ENCODE assay signal across 15 cellular contexts in the genomic region with DNA sequence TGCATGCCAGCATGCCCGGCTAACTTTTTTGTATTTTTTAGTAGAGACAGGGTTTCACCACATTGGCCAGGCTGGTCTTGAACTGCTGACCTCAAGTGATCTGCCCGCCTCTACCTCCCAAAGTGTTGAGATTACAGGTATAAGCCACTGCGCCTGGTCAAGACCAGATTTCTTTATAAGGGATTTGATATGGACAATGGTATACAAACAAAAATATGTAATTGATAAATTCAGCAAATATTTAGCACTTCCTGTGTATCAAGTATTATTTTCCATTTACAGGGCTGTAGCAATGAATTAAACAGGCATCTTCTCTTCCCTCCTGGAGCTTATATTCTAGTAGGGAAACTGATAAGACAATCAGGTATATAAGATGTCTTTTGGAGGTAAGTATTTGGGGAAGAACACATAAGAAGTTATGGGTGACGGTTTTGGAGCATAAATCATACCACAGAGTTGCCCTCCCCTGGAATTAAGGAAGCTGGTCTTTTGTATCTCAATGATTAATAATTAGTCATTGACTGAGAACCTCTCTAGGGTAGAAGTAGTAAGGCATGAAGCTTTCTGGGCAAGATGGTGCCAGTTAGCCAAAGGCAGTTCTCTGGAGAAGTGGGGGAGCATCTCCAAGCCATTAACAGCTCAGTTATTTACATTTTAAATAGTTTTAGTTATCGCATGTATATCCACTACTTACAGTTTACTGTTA. TPM values are rescaled to one million over a fixed set of nuclear protein-coding genes. Genes with fewer than 3 reads are reported as not detected.
A peak's percentile ranks its signal among the peaks of the same experiment; 100 is the strongest.
DNase-seq lines count a peak whose midpoint lies in the region; ATAC-seq, FAIRE-seq and TF ChIP-seq lines count a peak whose summit lies in the region.
"Had no signal": no experiment of that assay in that cellular context is flagged by ENCODE, and none has a peak within 500 bp of the region (broad histone marks: within the 10 kb centered on the region; RNA-seq: fewer than 3 reads in every experiment).

No MANE protein-coding gene starts in this region.

- 32% methylated on average over 5 of the region's 5 CpGs for WGBS in GM12878 (ENCODE audit: insufficient coverage, insufficient replicate concordance, low lambda C conversion rate, missing lambda C conversion rate)

- TF ChIP-seq CTCF in GM12878 (IDR thresholded peaks at IDR 0.05 in 2 of 3, conservative IDR thresholded peaks at IDR 0.05 in 1 of 3; ENCODE audit: control insufficient read depth in 2 of 3, extremely low read depth in 1 of 3, insufficient read depth in 1 of 3, low read depth in 3 of 3, low read length in 3 of 3) = no peak

- RAD21 ChIA-PET in GM12878 (lab: Charles Lee; ENCODE audit: unreplicated experiment) = no interaction called here

- no peak for TF ChIP-seq RAD21 in GM12878 (IDR thresholded peaks at IDR 0.05; ENCODE audit: insufficient read depth, low read depth, low read length)

- CTCF ChIA-PET in GM12878 (lab: Yijun Ruan, JAX) = no interaction called here

- H2AFZ ChIP-seq in GM12878 (ENCODE audit: control insufficient read depth, low read depth, low read length) = no peak overlapping the region

- BruUV-seq in GM12878 (replicated peaks; lab: Mats Ljungman, UMichigan) = no TSS peak

- in situ Hi-C loops in GM12878 (cut with MboI) = no loop called here

- TF ChIP-seq POLR2A in GM12878 (IDR thresholded peaks at IDR 0.05; ENCODE audit: low read depth, low read length) = no peak

- no peak for ATAC-seq in GM12878
- no peak for ATAC-seq in HG02973 (IDR thresholded peaks at IDR 0.05; ENCODE audit: unreplicated experiment)

- POLR2A ChIA-PET in GM12878 (lab: Charles Lee) = no interaction called here

- H3K79me2 ChIP-seq in GM12878 (ENCODE audit: control insufficient read depth, insufficient read depth, low read length) = no peaks in the 10 kb centered on the region

- no peaks in the 10 kb centered on the region for H3K9me3 ChIP-seq in GM12878 (replicated peaks; ENCODE audit: control insufficient read depth, insufficient read depth, low read length)

- H3K27me3 ChIP-seq in GM12878 (replicated peaks in 1 of 2; ENCODE audit: control insufficient read depth in 2 of 2, insufficient read depth in 2 of 2, low read length in 1 of 2) = no peaks in the 10 kb centered on the region
- H3K27me3 ChIP-seq: BLaER1 treated with 17β-estradiol and CSF1 and Interleukin-3, amounts not matched to agents 10 nM and 100 nM had no signal

- no peak overlapping the region for H3K9ac ChIP-seq in GM12878 (ENCODE audit: control insufficient read depth, insufficient read depth, low read length)
- H3K9ac ChIP-seq: BLaER1 treated with 17β-estradiol and CSF1 and Interleukin-3, amounts not matched to agents 10 nM and 100 nM had no signal

- no peak overlapping the region for H3K4me3 ChIP-seq in GM12878
- H3K4me3 ChIP-seq: BLaER1 treated with 17β-estradiol and CSF1 and Interleukin-3, amounts not matched to agents 10 nM and 100 nM had no signal

- H3K4me2 ChIP-seq in GM12878 (ENCODE audit: control insufficient read depth, insufficient read depth) = no peak overlapping the region

- H3K36me3 ChIP-seq in GM12878 (ENCODE audit: control insufficient read depth in 2 of 2, insufficient read depth in 2 of 2, low read length in 1 of 2) = no peaks in the 10 kb centered on the region
- H3K36me3 ChIP-seq: BLaER1 treated with 17β-estradiol and CSF1 and Interleukin-3, amounts not matched to agents 10 nM and 100 nM had no signal

- SMC1A ChIA-PET in GM12878 (lab: Charles Lee; ENCODE audit: uncharacterized antibody, unreplicated experiment) = no interaction called here

- H3K27ac ChIP-seq in GM12878 (ENCODE audit: control insufficient read depth, insufficient read depth) = no peak overlapping the region
- H3K27ac ChIP-seq: BLaER1 treated with 17β-estradiol and CSF1 and Interleukin-3, amounts not matched to agents 10 nM and 100 nM had no signal

- H3K4me1 ChIP-seq in GM12878 (ENCODE audit: control insufficient read depth, insufficient read depth, low read length) = no peaks in the 10 kb centered on the region

- intact Hi-C loops in GM12878 (cut with micrococcal nuclease; ENCODE audit: unreplicated experiment) = no loop called here

- no peak for FAIRE-seq in GM12878 (lab: Jason Lieb, UNC)
- FAIRE-seq: H1 had no signal

- TF ChIP-seq EP300 in GM12878 (IDR thresholded peaks at IDR 0.05; ENCODE audit: borderline replicate concordance in 1 of 2, control insufficient read depth in 1 of 2, low read depth in 2 of 2, low read length in 2 of 2) = no peak

- H4K20me1 ChIP-seq in GM12878 (ENCODE audit: control insufficient read depth, insufficient read depth) = no peaks in the 10 kb centered on the region

- peak; percentile 36 for DNase-seq in NOMO-1 treated with DMSO at 0.1 percent for 48 hours (lab: John Stamatoyannopoulos, UW; ENCODE audit: unreplicated experiment)
- DNase-seq in NOMO-1 treated with dmso at 0.1 percent for 144 hours (lab: John Stamatoyannopoulos, UW; ENCODE audit: unreplicated experiment) = no peak
- peak; percentile 21 for DNase-seq in LHCN-M2 (ENCODE audit: low read depth)
- DNase-seq in GM12878 (ENCODE audit: low read depth, low spot score) = no peak
- peak; percentile 38 for DNase-seq in renal cortical epithelial cell (ENCODE audit: low read depth)
- no peak for DNase-seq in NK-92 treated with Interleukin-12 subunit alpha and Interleukin-12 subunit beta, amount 100 ng/mL, for 24 hours (lab: John Stamatoyannopoulos, UW)
- DNase-seq in activated effector memory CD4-positive, alpha-beta T cell treated with Interleukin-2 at 50 U/mL for 16 hours = no peak
- DNase-seq: 8988T, NCI-H1092 treated with DMSO at 0.1 percent for 48 hours, NCI-H1694, NCI-H2107, NCI-H774 had no signal

TF ChIP-seq in GM12878, 131 proteins besides CTCF, POLR2A, EP300 and RAD21:
- no peak for TF ChIP-seq MEF2B (IDR thresholded peaks at IDR 0.05; ENCODE audit: partially characterized antibody, poor library complexity, severe bottlenecking)
- TF ChIP-seq CREB1 (IDR thresholded peaks at IDR 0.05; ENCODE audit: low read depth) = no peak
- TF ChIP-seq ETV6 (conservative IDR thresholded peaks at IDR 0.05 in 1 of 2, IDR thresholded peaks at IDR 0.05 in 1 of 2; ENCODE audit: borderline replicate concordance in 1 of 2, low read depth in 1 of 2) = 0 out of 4 replicates have a peak, but pooled peaks of 1 of the 2 experiments have one; percentile 84
- TF ChIP-seq GABPA (IDR thresholded peaks at IDR 0.05; ENCODE audit: low read depth) = no peak
- TF ChIP-seq CHD2 (IDR thresholded peaks at IDR 0.05; ENCODE audit: borderline replicate concordance, low read depth, low read length) = no peak
- no peak for TF ChIP-seq MXI1 (IDR thresholded peaks at IDR 0.05; ENCODE audit: low read depth, low read length)
- no peak for TF ChIP-seq GATAD2B (conservative IDR thresholded peaks at IDR 0.05; ENCODE audit: low read depth)
- TF ChIP-seq, protein P1, sequence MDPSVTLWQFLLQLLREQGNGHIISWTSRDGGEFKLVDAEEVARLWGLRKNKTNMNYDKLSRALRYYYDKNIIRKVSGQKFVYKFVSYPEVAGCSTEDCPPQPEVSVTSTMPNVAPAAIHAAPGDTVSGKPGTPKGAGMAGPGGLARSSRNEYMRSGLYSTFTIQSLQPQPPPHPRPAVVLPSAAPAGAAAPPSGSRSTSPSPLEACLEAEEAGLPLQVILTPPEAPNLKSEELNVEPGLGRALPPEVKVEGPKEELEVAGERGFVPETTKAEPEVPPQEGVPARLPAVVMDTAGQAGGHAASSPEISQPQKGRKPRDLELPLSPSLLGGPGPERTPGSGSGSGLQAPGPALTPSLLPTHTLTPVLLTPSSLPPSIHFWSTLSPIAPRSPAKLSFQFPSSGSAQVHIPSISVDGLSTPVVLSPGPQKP (IDR thresholded peaks at IDR 0.05; ENCODE audit: low read depth, low read length) = no peak
- TF ChIP-seq JUND (IDR thresholded peaks at IDR 0.05; ENCODE audit: low read depth, low read length) = no peak
- TF ChIP-seq NFXL1 (IDR thresholded peaks at IDR 0.05; ENCODE audit: borderline replicate concordance) = peak; percentile 50
- no peak for TF ChIP-seq RCOR1 (conservative IDR thresholded peaks at IDR 0.05; ENCODE audit: low read depth, low read length)
- no peak for TF ChIP-seq ESRRA (IDR thresholded peaks at IDR 0.05; ENCODE audit: low read length)
- no peak for TF ChIP-seq IKZF1 (conservative IDR thresholded peaks at IDR 0.05)
- no peak for TF ChIP-seq CEBPB (IDR thresholded peaks at IDR 0.05; ENCODE audit: borderline replicate concordance in 1 of 2, low read depth in 2 of 2, low read length in 2 of 2)
- TF ChIP-seq, protein P2, sequence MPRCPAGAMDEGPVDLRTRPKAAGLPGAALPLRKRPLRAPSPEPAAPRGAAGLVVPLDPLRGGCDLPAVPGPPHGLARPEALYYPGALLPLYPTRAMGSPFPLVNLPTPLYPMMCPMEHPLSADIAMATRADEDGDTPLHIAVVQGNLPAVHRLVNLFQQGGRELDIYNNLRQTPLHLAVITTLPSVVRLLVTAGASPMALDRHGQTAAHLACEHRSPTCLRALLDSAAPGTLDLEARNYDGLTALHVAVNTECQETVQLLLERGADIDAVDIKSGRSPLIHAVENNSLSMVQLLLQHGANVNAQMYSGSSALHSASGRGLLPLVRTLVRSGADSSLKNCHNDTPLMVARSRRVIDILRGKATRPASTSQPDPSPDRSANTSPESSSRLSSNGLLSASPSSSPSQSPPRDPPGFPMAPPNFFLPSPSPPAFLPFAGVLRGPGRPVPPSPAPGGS (IDR thresholded peaks at IDR 0.05; ENCODE audit: borderline replicate concordance, insufficient read depth, low read depth, low read length, poor library complexity, severe bottlenecking) = no peak

RNA-seq across cellular contexts. Expression of a gene that starts 35.8 kb away (rescaled TPM):
- total RNA-seq in LHCN-M2 (2014; rRNA removed) (22.3 and 30.4 TPM in 2 replicates), GM12878 (2014; rRNA removed) (under 0.01 TPM in 2 replicates), GM12878 (2014; rRNA removed; fragmentation: Illumina TruSeq; extraction: Trizol) (0.05 and 0.09 TPM in 2 replicates), GM12878 (2021) (0.13 and 0.40 TPM in 2 replicates), renal cortical epithelial cell (37.9 and 89.6 TPM in 2 replicates)
- polyA plus RNA-seq in LHCN-M2 (2012) = 13.2 TPM
- total RNA-seq in GM12878 (2013; cell fraction: nucleolus; rRNA removed) = 1.2 and 1.3 TPM in 2 replicates
- polyA plus RNA-seq in GM12878 (2011; ENCODE audit: low read depth) = 0.16 TPM
- polyA plus RNA-seq in GM12878 (2011; rRNA removed) (0.01 and 0.03 TPM in 2 replicates), GM12878 (2014; fragmentation: Illumina TruSeq; extraction: Trizol) (0.03 TPM in 2 replicates), GM12878 (2014; fragmentation: Nextera tagmentation; extraction: Ambion mirVana) (under 1 TPM in 1 of 2 experiments, not detected in 1; under 0.01 TPM), GM12878 (2014; rRNA removed) (0.04 and 0.08 TPM in 2 replicates), GM12878 (2016; fragmentation: Nextera tagmentation; extraction: Ambion mirVana) (under 1 TPM in 1 of 2 experiments, not detected in 1; 0.01 TPM)
- polyA plus RNA-seq in GM12878 (2011; cell fraction: cytosol; rRNA removed) = 0.01 and 0.02 TPM in 2 replicates
- polyA plus RNA-seq in GM12878 (2011; cell fraction: nucleus; rRNA removed) = 0.04 TPM in 2 replicates
- 0.12 and 0.20 TPM in 2 replicates for polyA plus RNA-seq in GM12878 (2012)
- polyA minus RNA-seq in GM12878 (2011; rRNA and poly(A)+ RNA removed) = 0.05 and 0.29 TPM in 2 replicates
- polyA minus RNA-seq in GM12878 (2011; cell fraction: cytosol; rRNA and poly(A)+ RNA removed) = 0.10 and 0.13 TPM in 2 replicates
- polyA minus RNA-seq in GM12878 (2011; cell fraction: nucleus; rRNA and poly(A)+ RNA removed) = 0.19 and 1.2 TPM in 2 replicates

Comparison
In these comparisons a context has a peak if more than half of its experiments do, and no peak if none do; other contexts are left out.
1. DNase-seq: peak in NOMO-1 treated with DMSO at 0.1 percent for 48 hours (single experiment), LHCN-M2 (single experiment) and renal cortical epithelial cell (single experiment); none in NOMO-1 treated with dmso at 0.1 percent for 144 hours (single experiment), GM12878 (single experiment), NK-92 treated with Interleukin-12 subunit alpha and Interleukin-12 subunit beta, amount 100 ng/mL, for 24 hours (single experiment) and activated effector memory CD4-positive, alpha-beta T cell treated with Interleukin-2 at 50 U/mL for 16 hours (single experiment).